ENCODE assay signal across 22 cellular contexts in the genomic region with DNA sequence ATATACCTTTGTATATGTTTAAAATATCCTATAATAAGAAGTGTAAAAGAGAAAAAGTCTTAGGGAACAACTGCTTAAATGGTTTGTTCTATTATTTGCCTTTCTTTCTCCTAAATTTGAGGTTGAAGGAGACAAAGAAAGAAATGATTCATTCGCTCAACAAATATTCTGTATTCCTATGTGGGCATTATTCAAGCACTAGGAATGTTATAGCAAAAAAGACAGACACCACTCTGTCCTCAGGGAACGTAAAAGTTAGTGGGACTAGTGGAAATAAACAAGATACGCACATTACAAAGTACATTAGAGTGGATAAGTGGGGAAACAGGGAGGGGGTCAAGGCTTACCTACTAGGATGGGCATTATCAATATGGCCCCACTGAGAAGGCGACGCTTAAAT.
DNase-seq lines count a peak whose midpoint lies in the region; ATAC-seq lines count a peak whose summit lies in the region.
"Had no signal": no experiment of that assay in that cellular context is flagged by ENCODE, and none has a peak within 500 bp of the region (broad histone marks: within the 10 kb centered on the region; RNA-seq: fewer than 3 reads in every experiment).

No MANE protein-coding gene starts in this region.

- H3F3A ChIP-seq in GM23248 (ENCODE audit: insufficient read depth): peaks cover 24% of the 10 kb centered on the region

- H3K4me3 ChIP-seq in ACC112 (ENCODE audit: low read depth, low read length) (peak overlapping the region; percentile 56; the same call in 1 of the 2 replicates), GM23248 (no peak overlapping the region), adipocyte (ENCODE audit: low read length) (no peak overlapping the region)
- H3K4me3 ChIP-seq: A549, heart right ventricle, suprapubic skin had no signal

- no peak overlapping the region for H3K9ac ChIP-seq in GM23248
- H3K9ac ChIP-seq in adipocyte (ENCODE audit: low read length): no peak overlapping the region

- WGBS in GM23248 (ENCODE audit: low coverage in 1 of 2, low lambda C conversion rate in 2 of 2, missing lambda C conversion rate in 2 of 2), 2 experiments: 71 to 73% methylated on average over 5 of the region's 5 CpGs

- DNase-seq in GM23248: peak; percentile 64
- peak; percentile 50 for DNase-seq in adipocyte (ENCODE audit: low read depth)
- DNase-seq in hepatic stellate cell (ENCODE audit: low spot score): peak; percentile 48
- no peak for DNase-seq in mesenteric fat pad (ENCODE audit: low spot score)
- DNase-seq in NCI-H146 (lab: John Stamatoyannopoulos, UW): no peak
- DNase-seq: activated CD4-positive, CD25-positive, alpha-beta regulatory T cell treated with anti-CD3 and anti-CD28 coated beads, Interleukin-2, amount 50 U/mL, for 72 hours; cortex of kidney; DMS153; heart right ventricle; immature natural killer cell; Kasumi-1; NCI-H2107; NCI-H510A; nucleus accumbens; stimulated activated CD4-positive, alpha-beta T cell treated with anti-CD3 and anti-CD28 coated beads, Interleukin-15, amount 100 ng/mL, for 24 hours; SW 1271 had no signal

- ATAC-seq in HG02610 (IDR thresholded peaks at IDR 0.05; ENCODE audit: unreplicated experiment) (no peak), GM18502 (IDR thresholded peaks at IDR 0.05; ENCODE audit: poor library complexity, unreplicated experiment) (no peak)
- ATAC-seq: A549, HCT116, heart right ventricle had no signal

- H3K27me3 ChIP-seq in ACC112 (ENCODE audit: insufficient read depth, low read length): no peaks in the 10 kb centered on the region
- H3K27me3 ChIP-seq in GM23248 (replicated peaks; ENCODE audit: insufficient read depth): no peaks in the 10 kb centered on the region
- no peaks in the 10 kb centered on the region for H3K27me3 ChIP-seq in adipocyte (replicated peaks; ENCODE audit: control insufficient read depth, insufficient read depth, low read length)
- H3K27me3 ChIP-seq: heart right ventricle, suprapubic skin had no signal

- peak overlapping the region; percentile 87 for H3K27ac ChIP-seq in ACC112 (ENCODE audit: low read depth, low read length)
- peak overlapping the region; percentile 30 for H3K27ac ChIP-seq in GM23248
- H3K27ac ChIP-seq: A549, heart right ventricle, suprapubic skin had no signal

- H3K36me3 ChIP-seq in ACC112 (ENCODE audit: insufficient read depth, low read length): peaks cover 27% of the 10 kb centered on the region
- peaks cover 14% of the 10 kb centered on the region; the same call in 1 of the 2 replicates for H3K36me3 ChIP-seq in GM23248 (ENCODE audit: low read depth)
- peaks cover 17% of the 10 kb centered on the region for H3K36me3 ChIP-seq in adipocyte (ENCODE audit: control insufficient read depth, insufficient read depth, low read length, severe bottlenecking)

- peak overlapping the region; percentile 31 for H3K4me2 ChIP-seq in GM23248 (ENCODE audit: unreplicated experiment)
- H3K4me2 ChIP-seq: A549 had no signal

- in situ Hi-C loops in GM23248 (cut with MboI): loop anchor here (25.0 kb wide), 1 partner anchor 749 kb away; the partner anchor contains the start of gene BCL6

- H2AFZ ChIP-seq in ACC112 (ENCODE audit: low read length, unreplicated experiment) (no peak overlapping the region), GM23248 (no peak overlapping the region)

- no peaks in the 10 kb centered on the region for H3K9me3 ChIP-seq in GM23248 (ENCODE audit: low read depth)
- no peaks in the 10 kb centered on the region for H3K9me3 ChIP-seq in adipocyte (ENCODE audit: control insufficient read depth, low read length)
- H3K9me3 ChIP-seq: A549, heart right ventricle, suprapubic skin had no signal

- H4K20me1 ChIP-seq in GM23248 (ENCODE audit: insufficient read depth): no peaks in the 10 kb centered on the region

- no peaks in the 10 kb centered on the region for H3K9me2 ChIP-seq in GM23248 (ENCODE audit: insufficient read depth)

- H3K79me2 ChIP-seq in ACC112 (ENCODE audit: control insufficient read depth, insufficient read depth, low read length, unreplicated experiment): no peaks in the 10 kb centered on the region
- peaks cover 31% of the 10 kb centered on the region for H3K79me2 ChIP-seq in GM23248 (ENCODE audit: insufficient read depth)

- H3K4me1 ChIP-seq in ACC112 (ENCODE audit: control insufficient read depth, insufficient read depth, low read length, unreplicated experiment): peaks cover 29% of the 10 kb centered on the region
- peaks cover 38% of the 10 kb centered on the region for H3K4me1 ChIP-seq in GM23248 (ENCODE audit: insufficient read depth)
- peaks cover 16% of the 10 kb centered on the region for H3K4me1 ChIP-seq in adipocyte (ENCODE audit: control insufficient read depth, insufficient read depth, low read length)
- H3K4me1 ChIP-seq: suprapubic skin had no signal

Comparison
In these comparisons a context has a peak if more than half of its experiments do, and no peak if none do; other contexts are left out.
1. DNase-seq: peak in GM23248 (single experiment), adipocyte (single experiment) and hepatic stellate cell (single experiment); none in mesenteric fat pad (single experiment) and NCI-H146 (single experiment).